8 cellular contexts compared by ENCODE assay signal in genomic region chr17:76397687-76398522, GRCh38. TPM values are rescaled to one million over a fixed set of nuclear protein-coding genes. Genes with fewer than 3 reads are reported as not detected.
A peak's percentile ranks its signal among the peaks of the same experiment; 100 is the strongest.
DNase-seq lines count a peak whose midpoint lies in the region; ATAC-seq and TF ChIP-seq lines count a peak whose summit lies in the region.

No MANE protein-coding gene starts in this region.

- CTCF ChIA-PET in activated CD4-positive, alpha-beta T cell treated with anti-CD3 and anti-CD28 coated beads, Interleukin-2, amount 10 ng/mL, durations not matched to agents 7 days and 5 days (lab: Charles Lee), result interaction anchor here (0.5 to 5.8 kb wide), 43 partner anchors 9 to 502 kb away, joined by 3 to 59 read pairs (median 4); partner anchors contain the start of genes AANAT, EVPL, PRPSAP1 and RHBDF2

- DNase-seq in Ammon's horn (ENCODE audit: low spot score) (peak; percentile 93), HAP-1 (ENCODE audit: low spot score in 2 of 2) (peak; percentile 42 to 93), NCI-H526 (lab: John Stamatoyannopoulos, UW) (peak; percentile 64 to 90), dedifferentiated amniotic fluid mesenchymal stem cell (ENCODE audit: extremely low spot score) (peak; percentile 76), lower lobe of right lung (peak; percentile 91)
- DNase-seq in activated CD4-positive, alpha-beta T cell treated with anti-CD3 and anti-CD28 coated beads, Interleukin-2, amount 10 ng/mL, durations not matched to agents 7 days and 5 days, result peak; percentile 91
- DNase-seq in stimulated activated CD8-positive, alpha-beta memory T cell treated with anti-CD3 and anti-CD28 coated beads, Interleukin-12 subunit alpha, Interleukin-12 subunit beta, amount 100 ng/mL, for 1 hour (ENCODE audit: low read depth), result peak; percentile 77

- H3K27me3 Mint-ChIP-seq in activated CD4-positive, alpha-beta T cell treated with anti-CD3 and anti-CD28 coated beads, Interleukin-2, amount 10 ng/mL, durations not matched to agents 7 days and 5 days, result no peaks in the 10 kb centered on the region

- POLR2A ChIA-PET in activated CD4-positive, alpha-beta T cell treated with anti-CD3 and anti-CD28 coated beads, Interleukin-2, amount 10 ng/mL, durations not matched to agents 7 days and 5 days (lab: Charles Lee), result interaction anchor here (1.0 kb wide), 1 partner anchor 13 kb away, joined by 4 read pairs; no protein-coding TSS in a partner anchor

- no peak overlapping the region for H3K27ac Mint-ChIP-seq in activated CD4-positive, alpha-beta T cell treated with anti-CD3 and anti-CD28 coated beads, Interleukin-2, amount 10 ng/mL, durations not matched to agents 7 days and 5 days

- H3K36me3 ChIP-seq in HAP-1 (replicated peaks), result peaks cover 81% of the 10 kb centered on the region
- peaks cover 91% of the 10 kb centered on the region for H3K36me3 ChIP-seq in lower lobe of right lung

- peak; percentile 99 for TF ChIP-seq CTCF in lower lobe of right lung (IDR thresholded peaks at IDR 0.05)

- H3K4me3 ChIP-seq in HAP-1 (no peak overlapping the region), lower lobe of right lung (no peak overlapping the region)

- H3K27me3 ChIP-seq in HAP-1 (ENCODE audit: low read depth) (no peaks in the 10 kb centered on the region), lower lobe of right lung (ENCODE audit: low read depth) (no peaks in the 10 kb centered on the region)

- H3K4me1 Mint-ChIP-seq in activated CD4-positive, alpha-beta T cell treated with anti-CD3 and anti-CD28 coated beads, Interleukin-2, amount 10 ng/mL, durations not matched to agents 7 days and 5 days, result no peaks in the 10 kb centered on the region

- H3K36me3 Mint-ChIP-seq in activated CD4-positive, alpha-beta T cell treated with anti-CD3 and anti-CD28 coated beads, Interleukin-2, amount 10 ng/mL, durations not matched to agents 7 days and 5 days (ENCODE audit: low read depth), result peaks cover 30% of the 10 kb centered on the region

- no peaks in the 10 kb centered on the region for H3K9me3 Mint-ChIP-seq in activated CD4-positive, alpha-beta T cell treated with anti-CD3 and anti-CD28 coated beads, Interleukin-2, amount 10 ng/mL, durations not matched to agents 7 days and 5 days

- intact Hi-C loops in lower lobe of right lung (cut with DNase I), result loop anchor here (5.0 kb wide), 1 partner anchor 96 kb away; no protein-coding TSS in a partner anchor

- in situ Hi-C loops in HAP-1 (cut with MboI; ENCODE audit: low sequenced_read_pairs), result no loop called here

- ATAC-seq in lower lobe of right lung, result peak; percentile 85 to 87
- no peak for ATAC-seq in HG03571 (IDR thresholded peaks at IDR 0.05; ENCODE audit: unreplicated experiment)

- H3K4me3 Mint-ChIP-seq in activated CD4-positive, alpha-beta T cell treated with anti-CD3 and anti-CD28 coated beads, Interleukin-2, amount 10 ng/mL, durations not matched to agents 7 days and 5 days, result no peak overlapping the region

- no peak overlapping the region for H3K27ac ChIP-seq in lower lobe of right lung

- H3K9me3 ChIP-seq in HAP-1 (no peaks in the 10 kb centered on the region), lower lobe of right lung (no peaks in the 10 kb centered on the region)

- H3K4me1 ChIP-seq in HAP-1, result no peaks in the 10 kb centered on the region
- no peaks in the 10 kb centered on the region for H3K4me1 ChIP-seq in lower lobe of right lung

RNA-seq across cellular contexts. Expression of gene SPHK1, which starts 13.5 kb away (rescaled TPM):
- total RNA-seq in activated CD4-positive, alpha-beta T cell treated with anti-CD3 and anti-CD28 coated beads, Interleukin-2, amount 10 ng/mL, durations not matched to agents 7 days and 5 days, result 1 to 10 TPM; 1.4 to 1.6 TPM
- 8.2 TPM for total RNA-seq in lower lobe of right lung

RNA-seq across cellular contexts. Expression of gene PRPSAP1, which starts 44.2 kb away (rescaled TPM):
- total RNA-seq in activated CD4-positive, alpha-beta T cell treated with anti-CD3 and anti-CD28 coated beads, Interleukin-2, amount 10 ng/mL, durations not matched to agents 7 days and 5 days, result 10 to 100 TPM; 58.7 to 63.0 TPM
- total RNA-seq in lower lobe of right lung, result 70.4 TPM

RNA-seq across cellular contexts. Expression of gene UBE2O, which starts 55.0 kb away (rescaled TPM):
- 10 to 100 TPM; 30.5 to 31.3 TPM for total RNA-seq in activated CD4-positive, alpha-beta T cell treated with anti-CD3 and anti-CD28 coated beads, Interleukin-2, amount 10 ng/mL, durations not matched to agents 7 days and 5 days
- total RNA-seq in lower lobe of right lung, result 18.2 TPM
